Comparison of ENCODE assay signal across 14 cellular contexts in genomic region chr2:69966496-69966895, GRCh38. TPM values are rescaled to one million over a fixed set of nuclear protein-coding genes. Genes with fewer than 3 reads are reported as not detected.
DNase-seq lines count a peak whose midpoint lies in the region; ATAC-seq and TF ChIP-seq lines count a peak whose summit lies in the region.
"Had no signal": no experiment of that assay in that cellular context is flagged by ENCODE, and none has a peak within 500 bp of the region (broad histone marks: within the 10 kb centered on the region; RNA-seq: fewer than 3 reads in every experiment).

No MANE protein-coding gene starts in this region.

- no peak overlapping the region for H2AFZ ChIP-seq in PC-9
- H2AFZ ChIP-seq: GM23338 had no signal

- H3K4me1 ChIP-seq in PC-9 (replicated peaks; ENCODE audit: insufficient read depth), result peaks cover 16% of the 10 kb centered on the region

- BruUV-seq in PC-9 (replicated peaks; lab: Mats Ljungman, UMichigan), result no TSS peak

- H3K4me2 ChIP-seq in PC-9, result peak overlapping the region; percentile 28; the same call in 1 of the 2 replicates
- H3K4me2 ChIP-seq: BLaER1 treated with 17β-estradiol and CSF1 and Interleukin-3, amounts not matched to agents 10 nM and 100 nM; GM23338 had no signal

- H3K36me3 ChIP-seq in PC-9 (ENCODE audit: low read depth), result no peaks in the 10 kb centered on the region
- H3K36me3 ChIP-seq: BLaER1 treated with 17β-estradiol and CSF1 and Interleukin-3, amounts not matched to agents 10 nM and 100 nM had no signal

- DNase-seq in EH (ENCODE audit: low read depth), result peak; percentile 21
- DNase-seq in PC-9, result no peak
- DNase-seq in astrocyte of the hippocampus (ENCODE audit: low read depth, low spot score), result peak; percentile 63
- peak; percentile 25 for DNase-seq in fibroblast of the aortic adventitia (ENCODE audit: low read depth)
- no peak for DNase-seq in D341Med (ENCODE audit: low spot score)
- no peak for DNase-seq in NOMO-1 treated with DMSO at 0.1 percent for 48 hours (lab: John Stamatoyannopoulos, UW; ENCODE audit: unreplicated experiment)
- no peak for DNase-seq in EL
- DNase-seq: COR-L47, DMS153, DMS79 treated with DMSO at 0.1 percent for 48 hours, HCEC 1CT had no signal

- no peaks in the 10 kb centered on the region for H3F3A ChIP-seq in PC-9 (ENCODE audit: insufficient read depth, low read depth)

- no peaks in the 10 kb centered on the region for H4K20me1 ChIP-seq in PC-9 (ENCODE audit: insufficient read depth)
- H4K20me1 ChIP-seq: BLaER1 treated with 17β-estradiol and CSF1 and Interleukin-3, amounts not matched to agents 10 nM and 100 nM had no signal

- no peak overlapping the region for H3K27ac ChIP-seq in PC-9
- H3K27ac ChIP-seq: BLaER1 treated with 17β-estradiol and CSF1 and Interleukin-3, amounts not matched to agents 10 nM and 100 nM had no signal

- no peaks in the 10 kb centered on the region for H3K79me2 ChIP-seq in PC-9 (ENCODE audit: low read depth)

- H3K9me2 ChIP-seq in PC-9 (ENCODE audit: insufficient read depth), result no peaks in the 10 kb centered on the region

- TF ChIP-seq CTCF in PC-9 (conservative IDR thresholded peaks at IDR 0.05) (no peak), fibroblast of the aortic adventitia (IDR thresholded peaks at IDR 0.05; ENCODE audit: insufficient read depth, low read length) (no peak)

- no peaks in the 10 kb centered on the region for H3K27me3 ChIP-seq in PC-9 (ENCODE audit: insufficient read depth, low read depth)
- H3K27me3 ChIP-seq: BLaER1 treated with 17β-estradiol and CSF1 and Interleukin-3, amounts not matched to agents 10 nM and 100 nM had no signal

- POLR2A ChIA-PET in PC-9 (lab: Charles Lee; ENCODE audit: unreplicated experiment), result no interaction called here

- no peak for ATAC-seq in GM21576 (IDR thresholded peaks at IDR 0.05; ENCODE audit: unreplicated experiment)
- ATAC-seq: GM23338 had no signal

- CTCF ChIA-PET in PC-9 (lab: Charles Lee), result no interaction called here

- no peaks in the 10 kb centered on the region for H3K9me3 ChIP-seq in PC-9 (ENCODE audit: insufficient read depth, low read depth)
- H3K9me3 ChIP-seq: BLaER1 treated with 17β-estradiol and CSF1 and Interleukin-3, amounts not matched to agents 10 nM and 100 nM had no signal

- intact Hi-C loops in PC-9 (cut with micrococcal nuclease; ENCODE audit: unreplicated experiment), result no loop called here

- H3K4me3 ChIP-seq in PC-9 (no peak overlapping the region), fibroblast of the aortic adventitia (ENCODE audit: low read depth, low read length) (no peak overlapping the region)
- H3K4me3 ChIP-seq: BLaER1 treated with 17β-estradiol and CSF1 and Interleukin-3, amounts not matched to agents 10 nM and 100 nM; GM23338 had no signal

RNA-seq across cellular contexts. Expression of gene ASPRV1, which starts 5.1 kb away (rescaled TPM):
- total RNA-seq in PC-9 (2021), result 0.30 and 0.48 TPM in 2 replicates
- 0.54 TPM in 1 of 2 replicates, not detected in the other for total RNA-seq in fibroblast of the aortic adventitia (ENCODE audit: low replicate concordance)

RNA-seq across cellular contexts. Expression of gene MXD1, which starts 51.6 kb away (rescaled TPM):
- 8.5 and 8.8 TPM in 2 replicates for total RNA-seq in PC-9 (2021)
- 4.0 and 13.1 TPM in 2 replicates for total RNA-seq in fibroblast of the aortic adventitia (ENCODE audit: low replicate concordance)

Comparison
In these comparisons a context has a peak if more than half of its experiments do, and no peak if none do; other contexts are left out.
1. DNase-seq: peak in EH (single experiment), astrocyte of the hippocampus (single experiment) and fibroblast of the aortic adventitia (single experiment); none in PC-9 (0 of 2), D341Med (single experiment), NOMO-1 treated with DMSO at 0.1 percent for 48 hours (single experiment) and EL (single experiment).